In genomic region chr22:47120399-47120798, GRCh38 we compare ENCODE assay signal across 18 cellular contexts.
DNase-seq lines count a peak whose midpoint lies in the region; ATAC-seq and TF ChIP-seq lines count a peak whose summit lies in the region.
"Had no signal": no experiment of that assay in that cellular context is flagged by ENCODE, and none has a peak within 500 bp of the region (broad histone marks: within the 10 kb centered on the region; RNA-seq: fewer than 3 reads in every experiment).

No MANE protein-coding gene starts in this region.

- H3K4me3 Mint-ChIP-seq in natural killer cell treated with Interleukin-12 subunit alpha and Interleukin-12 subunit beta and Interleukin-15 and Interleukin-18, amount 100 ng/mL, for 72 hours: no peak overlapping the region
- no peak overlapping the region for H3K4me3 Mint-ChIP-seq in natural killer cell
- H3K4me3 Mint-ChIP-seq in central memory CD8-positive, alpha-beta T cell: no peak overlapping the region
- no peak overlapping the region for H3K4me3 Mint-ChIP-seq in T-helper 17 cell
- H3K4me3 Mint-ChIP-seq: CD8-positive, alpha-beta memory T cell; HFFc6 had no signal

- H3K9me3 ChIP-seq in osteoblast (ENCODE audit: low read depth, low read length): no peaks in the 10 kb centered on the region
- no peaks in the 10 kb centered on the region for H3K9me3 ChIP-seq in T-helper 17 cell (ENCODE audit: control insufficient read depth, low read length, poor library complexity, severe bottlenecking)
- H3K9me3 ChIP-seq: BLaER1 had no signal

- peaks cover 5 to 6% of the 10 kb centered on the region in 2 donors for H3K4me1 Mint-ChIP-seq in natural killer cell treated with Interleukin-12 subunit alpha and Interleukin-12 subunit beta and Interleukin-15 and Interleukin-18, amount 100 ng/mL, for 72 hours (ENCODE audit: low read depth in 2 of 2)
- H3K4me1 Mint-ChIP-seq in natural killer cell (peaks cover 8 to 18% of the 10 kb centered on the region in 2 donors), T-helper 17 cell (peaks cover 18% of the 10 kb centered on the region)
- peaks cover 18% of the 10 kb centered on the region for H3K4me1 Mint-ChIP-seq in central memory CD8-positive, alpha-beta T cell

- H3K27me3 ChIP-seq in osteoblast (ENCODE audit: insufficient read depth, low read length): no peaks in the 10 kb centered on the region
- H3K27me3 ChIP-seq: BLaER1 had no signal

- no peak overlapping the region for H2AFZ ChIP-seq in osteoblast (ENCODE audit: low read length)

- no peak overlapping the region for H3K27ac ChIP-seq in osteoblast (ENCODE audit: low read depth, low read length)
- H3K27ac ChIP-seq: BLaER1 had no signal

- no peaks in the 10 kb centered on the region for H3K36me3 ChIP-seq in osteoblast (ENCODE audit: insufficient read depth, low read length)

- H3K4me3 ChIP-seq in osteoblast (ENCODE audit: insufficient read depth, low read length): no peak overlapping the region
- H3K4me3 ChIP-seq: BLaER1 had no signal

- H3K79me2 ChIP-seq in osteoblast (ENCODE audit: insufficient read depth, low read length): no peaks in the 10 kb centered on the region

- DNase-seq in natural killer cell treated with Interleukin-12 subunit alpha and Interleukin-12 subunit beta and Interleukin-15 and Interleukin-18, amount 100 ng/mL, for 72 hours (ENCODE audit: low spot score): peak; percentile 25
- DNase-seq in natural killer cell (no peak), osteoblast (ENCODE audit: insufficient read length, low spot score, missing footprints) (peak; percentile 59), T-helper 17 cell (no peak), inferior parietal cortex (ENCODE audit: extremely low spot score) (no peak), iPS-NIHi7 (ENCODE audit: extremely low spot score) (no peak)
- DNase-seq in central memory CD8-positive, alpha-beta T cell (ENCODE audit: low spot score in 2 of 2): no peak
- DNase-seq: 8988T; CD8-positive, alpha-beta memory T cell; COR-L47; DMS 273 treated with DMSO at 0.1 percent for 48 hours; DMS53; GOT3; H7; HFFc6; IMR-90 had no signal

- no peaks in the 10 kb centered on the region for H3K36me3 Mint-ChIP-seq in natural killer cell treated with Interleukin-12 subunit alpha and Interleukin-12 subunit beta and Interleukin-15 and Interleukin-18, amount 100 ng/mL, for 72 hours
- H3K36me3 Mint-ChIP-seq in natural killer cell (no peaks in the 10 kb centered on the region), T-helper 17 cell (ENCODE audit: low read depth) (no peaks in the 10 kb centered on the region)
- H3K36me3 Mint-ChIP-seq in central memory CD8-positive, alpha-beta T cell (ENCODE audit: insufficient read depth): peaks cover 6% of the 10 kb centered on the region

- H4K20me1 ChIP-seq in osteoblast (ENCODE audit: insufficient read depth, low read length): no peaks in the 10 kb centered on the region

- ATAC-seq in natural killer cell treated with Interleukin-12 subunit alpha and Interleukin-12 subunit beta and Interleukin-15 and Interleukin-18, amount 100 ng/mL, for 72 hours: no peak
- ATAC-seq in natural killer cell (no peak), T-helper 17 cell (no peak)
- no peak for ATAC-seq in central memory CD8-positive, alpha-beta T cell (replicated peaks; ENCODE audit: extremely low read depth, poor library complexity, severe bottlenecking)
- ATAC-seq: HCT116 had no signal

- H3K27ac Mint-ChIP-seq in natural killer cell treated with Interleukin-12 subunit alpha and Interleukin-12 subunit beta and Interleukin-15 and Interleukin-18, amount 100 ng/mL, for 72 hours: no peak overlapping the region
- H3K27ac Mint-ChIP-seq in natural killer cell (no peak overlapping the region), T-helper 17 cell (no peak overlapping the region)
- H3K27ac Mint-ChIP-seq in central memory CD8-positive, alpha-beta T cell (ENCODE audit: low read depth): peak overlapping the region; percentile 44
- H3K27ac Mint-ChIP-seq: HFFc6 had no signal

- intact Hi-C loops in natural killer cell (cut with micrococcal nuclease): no loop called here

- H3K27me3 Mint-ChIP-seq in natural killer cell treated with Interleukin-12 subunit alpha and Interleukin-12 subunit beta and Interleukin-15 and Interleukin-18, amount 100 ng/mL, for 72 hours: no peaks in the 10 kb centered on the region
- H3K27me3 Mint-ChIP-seq in natural killer cell (ENCODE audit: low read depth in 2 of 2) (no peaks in the 10 kb centered on the region), T-helper 17 cell (no peaks in the 10 kb centered on the region)
- no peaks in the 10 kb centered on the region for H3K27me3 Mint-ChIP-seq in central memory CD8-positive, alpha-beta T cell

- no peaks in the 10 kb centered on the region for H3K9me3 Mint-ChIP-seq in natural killer cell treated with Interleukin-12 subunit alpha and Interleukin-12 subunit beta and Interleukin-15 and Interleukin-18, amount 100 ng/mL, for 72 hours
- no peaks in the 10 kb centered on the region for H3K9me3 Mint-ChIP-seq in natural killer cell
- no peaks in the 10 kb centered on the region for H3K9me3 Mint-ChIP-seq in central memory CD8-positive, alpha-beta T cell
- H3K9me3 Mint-ChIP-seq: CD8-positive, alpha-beta memory T cell; HFFc6 had no signal

- H3K4me1 ChIP-seq in osteoblast (ENCODE audit: insufficient read depth, low read length): no peaks in the 10 kb centered on the region

- TF ChIP-seq CTCF in natural killer cell (IDR thresholded peaks at IDR 0.05) (no peak), osteoblast (IDR thresholded peaks at IDR 0.05; ENCODE audit: extremely low read depth, low read depth, low read length) (no peak)

- no peak overlapping the region for H3K4me2 ChIP-seq in osteoblast (ENCODE audit: insufficient read depth, low read length)
- H3K4me2 ChIP-seq: BLaER1 had no signal

Comparison
In these comparisons a context has a peak if more than half of its experiments do, and no peak if none do; other contexts are left out.
1. DNase-seq: peak in natural killer cell treated with Interleukin-12 subunit alpha and Interleukin-12 subunit beta and Interleukin-15 and Interleukin-18, amount 100 ng/mL, for 72 hours (single experiment) and osteoblast (single experiment); none in natural killer cell (single experiment), central memory CD8-positive, alpha-beta T cell (0 of 2), T-helper 17 cell (0 of 3), inferior parietal cortex (single experiment) and iPS-NIHi7 (single experiment).